ENCODE assay signal across 23 cellular contexts in the genomic region with DNA sequence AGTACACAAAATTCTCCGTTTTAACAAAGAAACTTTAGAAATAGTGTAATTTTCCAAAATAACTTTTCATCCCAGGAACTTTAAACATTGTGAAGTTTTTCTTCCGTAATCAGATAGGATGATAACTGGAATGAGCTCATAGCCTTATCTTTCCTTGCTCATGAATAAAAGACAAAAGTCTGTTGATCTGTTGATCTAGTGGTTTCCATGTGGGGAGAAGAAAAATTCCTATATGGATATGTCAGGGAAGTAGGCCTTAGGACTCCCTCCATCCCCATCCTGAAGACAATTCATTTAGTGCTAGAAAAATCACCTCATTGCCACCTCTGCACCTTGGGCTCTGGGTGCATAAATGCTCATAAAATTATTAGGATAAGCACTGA.
DNase-seq lines count a peak whose midpoint lies in the region; ATAC-seq, FAIRE-seq and TF ChIP-seq lines count a peak whose summit lies in the region.
"Had no signal": no experiment of that assay in that cellular context is flagged by ENCODE, and none has a peak within 500 bp of the region (broad histone marks: within the 10 kb centered on the region; RNA-seq: fewer than 3 reads in every experiment).

No MANE protein-coding gene starts in this region.

- H3K79me1 ChIP-seq in H1 (ENCODE audit: low read depth, low read length): no peaks in the 10 kb centered on the region

- H3K27ac ChIP-seq in HUES64 (ENCODE audit: low read depth, low read length) (peak overlapping the region; percentile 99), H1 (ENCODE audit: low read depth, low read length) (peak overlapping the region; percentile 78), transverse colon (no peak overlapping the region), tibial nerve (no peak overlapping the region)
- H3K27ac ChIP-seq: psoas muscle had no signal

- H3K9me3 ChIP-seq in HUES64 (ENCODE audit: insufficient read depth, low read depth, low read length) (no peaks in the 10 kb centered on the region), H1 (ENCODE audit: insufficient read depth in 2 of 2, low read depth in 1 of 2, low read length in 1 of 2) (no peaks in the 10 kb centered on the region), transverse colon (no peaks in the 10 kb centered on the region), tibial nerve (no peaks in the 10 kb centered on the region)
- H3K9me3 ChIP-seq: psoas muscle had no signal

- ATAC-seq in GM21367 (IDR thresholded peaks at IDR 0.05; ENCODE audit: unreplicated experiment): no peak
- ATAC-seq: left lobe of liver; psoas muscle; stimulated activated effector memory CD8-positive, alpha-beta T cell treated with anti-CD3 and anti-CD28 coated beads, Interleukin-12 subunit alpha, Interleukin-12 subunit beta, amount 100 ng/mL, for 72 hours; T-helper 17 cell had no signal

- H2BK12ac ChIP-seq in H1 (ENCODE audit: low read depth, low read length): no peak overlapping the region

- POLR2A ChIA-PET in H1 (lab: Charles Lee; ENCODE audit: partially characterized antibody): interaction anchor here (1.2 to 2.5 kb wide), 10 partner anchors 9 to 332 kb away, joined by 3 to 17 read pairs (median 6); no protein-coding TSS in a partner anchor

- H3K4me1 ChIP-seq in HUES64 (ENCODE audit: insufficient read depth, low read length) (peaks cover 37% of the 10 kb centered on the region), H1 (replicated peaks in 1 of 4; ENCODE audit: control insufficient read depth in 3 of 4, insufficient read depth in 4 of 4, low read length in 3 of 4) (peaks cover 6 to 26% (median 15%) of the 10 kb centered on the region in 4 experiments; a peak in 5 of 7 replicates), transverse colon (no peaks in the 10 kb centered on the region), tibial nerve (no peaks in the 10 kb centered on the region)
- H3K4me1 ChIP-seq: psoas muscle had no signal

- H3K9ac ChIP-seq in HUES64 (ENCODE audit: low read depth, low read length) (peak overlapping the region; percentile 64), H1 (replicated peaks in 1 of 4; ENCODE audit: extremely low read depth in 1 of 4, low read depth in 3 of 4, low read length in 3 of 4) (0 out of 7 replicates have a peak overlapping the region, but pooled peaks of 1 of the 4 experiments have one; percentile 12)

- no peaks in the 10 kb centered on the region; the same call in 1 of the 2 replicates for H3K23me2 ChIP-seq in H1 (ENCODE audit: low read depth, low read length)

- TF ChIP-seq POLR2A in H1 (IDR thresholded peaks at IDR 0.05; ENCODE audit: control extremely low read depth in 1 of 2, low read depth in 2 of 2, low read length in 2 of 2): no peak
- no peak for TF ChIP-seq POLR2A in transverse colon (IDR thresholded peaks at IDR 0.05)
- TF ChIP-seq POLR2A in tibial nerve (IDR thresholded peaks at IDR 0.05): no peak

- H3K36me3 ChIP-seq in HUES64 (ENCODE audit: insufficient read depth, low read length) (0 out of 2 replicates have a peak, but pooled peaks cover 7% of the 10 kb centered on the region), H1 (ENCODE audit: control insufficient read depth in 2 of 4, insufficient read depth in 4 of 4, low read length in 3 of 4) (no peaks in the 10 kb centered on the region; a peak in 1 of 8 replicates), transverse colon (no peaks in the 10 kb centered on the region), tibial nerve (no peaks in the 10 kb centered on the region)

- H3K23ac ChIP-seq in H1 (ENCODE audit: insufficient read length): no peak overlapping the region

- 71% methylated on average over 2 of the region's 2 CpGs for WGBS in HUES64
- 33% methylated on average over 2 of the region's 2 CpGs; no CpG with 5 or more reads in 1 of the 2 experiments for WGBS in H1 (ENCODE audit: extremely low coverage in 1 of 2, insufficient coverage in 1 of 2, insufficient read length in 1 of 2, insufficient replicate concordance in 2 of 2, low coverage in 1 of 2, low lambda C conversion rate in 2 of 2, missing lambda C conversion rate in 1 of 2), 2 experiments
- WGBS in transverse colon (ENCODE audit: low coverage in 1 of 2), 2 donors: 72 to 93% methylated on average over 2 of the region's 2 CpGs
- 48 to 80% methylated on average over 2 of the region's 2 CpGs for WGBS in tibial nerve, 2 donors

- 0 out of 2 replicates have a peak overlapping the region, but pooled peaks have one; percentile 15 for H3K4me3 ChIP-seq in HUES64 (ENCODE audit: low read length)
- peak overlapping the region in 1 of 4 experiments; percentile 33; a peak in 1 of 8 replicates for H3K4me3 ChIP-seq in H1 (ENCODE audit: extremely low read depth in 1 of 4, insufficient read depth in 2 of 4, low read depth in 3 of 4, low read length in 4 of 4)
- no peak overlapping the region for H3K4me3 ChIP-seq in transverse colon
- H3K4me3 ChIP-seq in tibial nerve: no peak overlapping the region
- H3K4me3 ChIP-seq: psoas muscle had no signal

- H3K56ac ChIP-seq in H1 (replicated peaks; ENCODE audit: insufficient read length, low read depth, low read length): peak overlapping the region; percentile 57

- peak overlapping the region; percentile 100 for H4K5ac ChIP-seq in H1 (ENCODE audit: insufficient read length, low read depth, low read length)

- H4K8ac ChIP-seq in H1 (ENCODE audit: extremely low read depth, insufficient read depth, low read length): no peak overlapping the region

- DNase-seq in H1 (ENCODE audit: low read depth in 1 of 2, low spot score in 2 of 2): no peak
- DNase-seq in kidney tubule cell (ENCODE audit: low spot score): peak; percentile 44
- no peak for DNase-seq in COR-L47 (lab: John Stamatoyannopoulos, UW)
- DNase-seq in transverse colon: no peak
- no peak for DNase-seq in tibial nerve (ENCODE audit: low spot score in 2 of 2)
- DNase-seq: activated CD4-positive, alpha-beta T cell treated with anti-CD3 and anti-CD28 coated beads for 48 hours; activated naive CD4-positive, alpha-beta T cell treated with anti-CD3 and anti-CD28 coated beads, Interleukin-2, amount 10 ng/mL, durations not matched to agents 7 days and 5 days; aorta; CD4-positive, alpha-beta memory T cell; DMS153; effector CD4-positive, alpha-beta T cell; erythroblast; foreskin melanocyte; NCI-H1436; NCI-H510A treated with DMSO at 0.1 percent for 48 hours; nephron progenitor cell; psoas muscle; T-helper 17 cell had no signal

- no peak overlapping the region; the same call in 1 of the 2 replicates for H3K18ac ChIP-seq in H1 (ENCODE audit: extremely low read depth, low read length)

- FAIRE-seq in H1 (lab: Jason Lieb, UNC): no peak
- FAIRE-seq: RCC 7860 had no signal

- H4K91ac ChIP-seq in H1 (replicated peaks; ENCODE audit: insufficient read length, low read length): peak overlapping the region; percentile 83

- intact Hi-C loops in transverse colon (cut with DNase I; ENCODE audit: low total_unique reads): no loop called here

- H2AK5ac ChIP-seq in H1 (ENCODE audit: low read depth, low read length): no peak overlapping the region

- no peak overlapping the region for H3K14ac ChIP-seq in H1 (ENCODE audit: insufficient read length)

- TF ChIP-seq EP300 in H1 (IDR thresholded peaks at IDR 0.05; ENCODE audit: borderline replicate concordance in 1 of 2, low read depth in 2 of 2, low read length in 2 of 2) (no peak), transverse colon (IDR thresholded peaks at IDR 0.05; ENCODE audit: low read depth) (no peak), tibial nerve (IDR thresholded peaks at IDR 0.05) (no peak)

- no peak overlapping the region for H2AFZ ChIP-seq in H1 (ENCODE audit: low read length)

- H2BK15ac ChIP-seq in H1 (ENCODE audit: low read length): no peak overlapping the region

- no peaks in the 10 kb centered on the region for H3K27me3 ChIP-seq in HUES64 (ENCODE audit: insufficient read depth, low read length)
- no peaks in the 10 kb centered on the region for H3K27me3 ChIP-seq in H1 (replicated peaks in 1 of 4; ENCODE audit: control insufficient read depth in 3 of 4, extremely low read depth in 1 of 4, insufficient read depth in 3 of 4, low read length in 3 of 4)
- H3K27me3 ChIP-seq in transverse colon: no peaks in the 10 kb centered on the region
- H3K27me3 ChIP-seq in tibial nerve: no peaks in the 10 kb centered on the region

- TF ChIP-seq RAD21 in H1 (IDR thresholded peaks at IDR 0.05 in 1 of 2, conservative IDR thresholded peaks at IDR 0.05 in 1 of 2; ENCODE audit: low read depth in 2 of 2, low read length in 2 of 2): no peak

- peak overlapping the region; percentile 100 for H2BK120ac ChIP-seq in H1 (replicated peaks; ENCODE audit: low read depth, low read length)

- in situ Hi-C loops in transverse colon (cut with MboI; ENCODE audit: low pct_ligation_motif_present in 1 of 4, low pct_unique_long_range_greater_than_20kb in 1 of 4, low sequenced_read_pairs in 3 of 4): no loop called here

- peak overlapping the region; percentile 21 to 38; a peak in 3 of 4 replicates for H3K4me2 ChIP-seq in H1 (ENCODE audit: insufficient read depth in 1 of 2, low read depth in 2 of 2, low read length in 2 of 2)

- H3K4ac ChIP-seq in H1 (replicated peaks; ENCODE audit: insufficient read length, low read depth, low read length): no peak overlapping the region

- H4K20me1 ChIP-seq in H1 (replicated peaks in 1 of 2; ENCODE audit: control insufficient read depth in 1 of 2, insufficient read depth in 2 of 2, low read length in 2 of 2): no peaks in the 10 kb centered on the region

- H2BK20ac ChIP-seq in H1 (ENCODE audit: low read length): peak overlapping the region; percentile 64; the same call in 1 of the 2 replicates

- no peaks in the 10 kb centered on the region for H3K79me2 ChIP-seq in H1 (ENCODE audit: control insufficient read depth in 1 of 2, insufficient read depth in 2 of 2, low read length in 2 of 2)

- CTCF ChIA-PET in H1 (lab: Charles Lee; ENCODE audit: partially characterized antibody): interaction anchor here (0.7 to 1.3 kb wide), 3 partner anchors 22 to 41 kb away, joined by 3 read pairs; no protein-coding TSS in a partner anchor

- H2BK5ac ChIP-seq in H1 (ENCODE audit: low read depth, low read length): peak overlapping the region; percentile 100; the same call in 1 of the 2 replicates

- TF ChIP-seq CTCF in H1 (IDR thresholded peaks at IDR 0.05; ENCODE audit: control extremely low read depth in 1 of 3, insufficient read depth in 1 of 3, low read depth in 1 of 3, low read length in 3 of 3): no peak
- TF ChIP-seq CTCF in transverse colon (IDR thresholded peaks at IDR 0.05): no peak
- TF ChIP-seq CTCF in tibial nerve (IDR thresholded peaks at IDR 0.05): no peak

TF ChIP-seq in H1, 55 proteins besides CTCF, POLR2A, EP300 and RAD21:
- TF ChIP-seq TEAD4 (IDR thresholded peaks at IDR 0.05; ENCODE audit: low read depth, low read length) (no peak), RFX5 (IDR thresholded peaks at IDR 0.05; ENCODE audit: borderline replicate concordance, low read depth, low read length) (no peak), SUZ12 (IDR thresholded peaks at IDR 0.05; ENCODE audit: low read length) (no peak)

Comparison
In these comparisons a context has a peak if more than half of its experiments do, and no peak if none do; other contexts are left out.
1. H3K27ac ChIP-seq: peak in HUES64 (single experiment) and H1 (single experiment); none in transverse colon (0 of 4) and tibial nerve (0 of 4).